16 cellular contexts compared by ENCODE assay signal in the genomic region with DNA sequence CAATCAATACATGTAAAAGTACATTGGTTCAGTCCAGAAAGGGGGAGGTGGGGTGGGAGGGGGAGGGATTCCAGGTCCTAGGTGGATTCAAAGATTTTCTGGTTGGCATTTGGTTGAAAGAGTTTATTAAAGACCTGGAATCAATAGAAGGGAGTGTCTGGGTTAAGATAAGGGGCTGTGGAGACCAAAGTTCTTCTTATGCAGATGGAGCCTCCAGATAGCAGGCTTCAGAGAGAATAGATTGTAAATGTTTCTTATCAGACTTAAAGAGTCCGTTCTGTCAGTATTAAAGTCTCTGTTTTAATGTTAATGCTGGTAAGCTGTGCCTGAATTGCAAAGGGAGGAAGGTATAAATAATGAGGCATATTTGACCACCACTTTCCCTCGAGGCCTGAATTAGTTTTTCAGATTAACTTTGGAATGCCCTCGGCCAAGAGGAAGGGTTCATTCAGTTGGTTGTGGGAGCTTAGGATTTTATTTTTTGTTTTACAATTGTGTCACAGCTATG.
DNase-seq lines count a peak whose midpoint lies in the region; ATAC-seq and TF ChIP-seq lines count a peak whose summit lies in the region.
"Had no signal": no experiment of that assay in that cellular context is flagged by ENCODE, and none has a peak within 500 bp of the region (broad histone marks: within the 10 kb centered on the region; RNA-seq: fewer than 3 reads in every experiment).

No MANE protein-coding gene starts in this region.

- H3K36me3 Mint-ChIP-seq in Calu3 (ENCODE audit: insufficient read depth, unreplicated experiment) (no peaks in the 10 kb centered on the region), glutamatergic neuron (ENCODE audit: unreplicated experiment) (no peaks in the 10 kb centered on the region)

- no peaks in the 10 kb centered on the region for H3K27me3 ChIP-seq in Peyer's patch
- H3K27me3 ChIP-seq in mucosa of rectum (ENCODE audit: control insufficient read depth in 2 of 2, insufficient read depth in 2 of 2, low read length in 2 of 2) = no peaks in the 10 kb centered on the region

- BruUV-seq in Calu3 (replicated peaks; lab: Mats Ljungman, UMichigan) = no TSS peak

- TF ChIP-seq POLR2A in Peyer's patch (IDR thresholded peaks at IDR 0.05) (peak in 1 of 2 donors; percentile 21), erythroblast (IDR thresholded peaks at IDR 0.05; ENCODE audit: low read length) (no peak)

- no peaks in the 10 kb centered on the region for H3K27me3 Mint-ChIP-seq in Calu3 (ENCODE audit: unreplicated experiment)
- no peaks in the 10 kb centered on the region for H3K27me3 Mint-ChIP-seq in glutamatergic neuron (ENCODE audit: unreplicated experiment)

- H3K9me3 Mint-ChIP-seq in Calu3 (ENCODE audit: low read depth, unreplicated experiment) (no peaks in the 10 kb centered on the region), glutamatergic neuron (ENCODE audit: unreplicated experiment) (peaks cover 4% of the 10 kb centered on the region)

- H3K4me1 ChIP-seq in Peyer's patch = peaks cover 0 to under 1% (median 0%) of the 10 kb centered on the region in 4 donors
- H3K4me1 ChIP-seq in mucosa of rectum (ENCODE audit: control insufficient read depth in 2 of 2, insufficient read depth in 2 of 2, low read length in 2 of 2) = peaks cover 6 to 20% of the 10 kb centered on the region in 2 donors
- H3K4me1 ChIP-seq: SJSA1 had no signal

- TF ChIP-seq CTCF in Calu3 (IDR thresholded peaks at IDR 0.05; ENCODE audit: unreplicated experiment) = no peak
- TF ChIP-seq CTCF in Peyer's patch (IDR thresholded peaks at IDR 0.05) = no peak
- no peak for TF ChIP-seq CTCF in glutamatergic neuron (IDR thresholded peaks at IDR 0.05; ENCODE audit: partially characterized antibody, unreplicated experiment)

- H3K9ac ChIP-seq in mucosa of rectum (ENCODE audit: low read depth in 1 of 2, low read length in 2 of 2) = peak overlapping the region in 1 of 2 donors; percentile 3
- H3K9ac ChIP-seq: KMS-11 had no signal

- H3K4me1 Mint-ChIP-seq in Calu3 (ENCODE audit: low read depth, unreplicated experiment) = peaks cover 29% of the 10 kb centered on the region
- H3K4me1 Mint-ChIP-seq in glutamatergic neuron (ENCODE audit: low read depth, unreplicated experiment) = peaks cover 18% of the 10 kb centered on the region

- H3K27ac Mint-ChIP-seq in Calu3 (ENCODE audit: unreplicated experiment) (no peak overlapping the region), glutamatergic neuron (ENCODE audit: unreplicated experiment) (no peak overlapping the region)

- intact Hi-C loops in Calu3 (cut with micrococcal nuclease; ENCODE audit: unreplicated experiment) = loop anchor here (2.0 to 5.0 kb wide), 2 partner anchors 23 to 75 kb away; no protein-coding TSS in a partner anchor

- H3K4me3 Mint-ChIP-seq in Calu3 (ENCODE audit: low read depth, unreplicated experiment) (peak overlapping the region; percentile 16), glutamatergic neuron (ENCODE audit: unreplicated experiment) (no peak overlapping the region)

- CTCF ChIA-PET in Calu3 (lab: Charles Lee) = interaction anchor here (0.6 kb wide), 2 partner anchors 10 to 507 kb away, joined by 3 to 6 read pairs; no protein-coding TSS in a partner anchor

- no peaks in the 10 kb centered on the region for H3K36me3 ChIP-seq in Peyer's patch
- no peaks in the 10 kb centered on the region for H3K36me3 ChIP-seq in mucosa of rectum (ENCODE audit: control insufficient read depth in 2 of 2, insufficient read depth in 2 of 2, low read length in 2 of 2)
- H3K36me3 ChIP-seq: SJSA1 had no signal

- no peaks in the 10 kb centered on the region for H3K9me3 ChIP-seq in Peyer's patch
- H3K9me3 ChIP-seq in mucosa of rectum (ENCODE audit: control insufficient read depth in 2 of 2, low read length in 2 of 2) = no peaks in the 10 kb centered on the region
- H3K9me3 ChIP-seq: SJSA1 had no signal

- H3K27ac ChIP-seq in Peyer's patch = peak overlapping the region in 3 of 4 donors; percentile 62 to 92 (median 81)
- H3K27ac ChIP-seq in mucosa of rectum (ENCODE audit: low read depth in 2 of 2, low read length in 2 of 2) = peak overlapping the region; percentile 38 to 65
- H3K27ac ChIP-seq: KMS-11, SJSA1 had no signal

- H3K4me3 ChIP-seq in Peyer's patch (peak overlapping the region in 2 of 4 donors; percentile 45 to 51), mucosa of rectum (ENCODE audit: low read length in 2 of 2) (peak overlapping the region; percentile 36 to 37)
- H3K4me3 ChIP-seq: SJSA1 had no signal

- DNase-seq in Calu3 (no peak), Peyer's patch (no peak), erythroblast (lab: John Stamatoyannopoulos, UW) (peak; percentile 46 to 86), HCEC 1CT (no peak), NCI-H510A treated with DMSO at 0.1 percent for 48 hours (lab: John Stamatoyannopoulos, UW) (no peak), glutamatergic neuron (no peak)
- DNase-seq: C1 segment of cervical spinal cord, DMS53, H7, NCI-H187 treated with DMSO at 0.1 percent for 48 hours, NCI-H2171 treated with DMSO at 0.1 percent for 48 hours, NCI-H82 had no signal

- ATAC-seq in HG03280 (IDR thresholded peaks at IDR 0.05; ENCODE audit: unreplicated experiment) = no peak

Comparison
In these comparisons a context has a peak if more than half of its experiments do, and no peak if none do; other contexts are left out.
1. DNase-seq: peak in erythroblast (2 of 2); none in Calu3 (single experiment), Peyer's patch (0 of 3), HCEC 1CT (single experiment), NCI-H510A treated with DMSO at 0.1 percent for 48 hours (single experiment) and glutamatergic neuron (single experiment).